1 cellular context compared by ENCODE assay signal in genomic region chr13:98142427-98143156, GRCh38.
TF ChIP-seq lines count a peak whose summit lies in the region.

Gene FARP1 (plus strand): TSS chr13:98143094. CDS start chr13:98213243, 70,149 bp downstream.

TF ChIP-seq in HepG2, 621 proteins besides CTCF, POLR2A, EP300 and RAD21 (continued from another document and continues in another):
- TF ChIP-seq ZNF512B (CRISPR knock-in tag; IDR thresholded peaks at IDR 0.05; ENCODE audit: borderline replicate concordance) (no peak), NCOR1 (IDR thresholded peaks at IDR 0.05; ENCODE audit: borderline replicate concordance, low read length) (no peak), ZSCAN9 (CRISPR knock-in tag; IDR thresholded peaks at IDR 0.05; ENCODE audit: borderline replicate concordance) (0 out of 2 replicates have a peak, but pooled peaks have one; percentile 28), REL (CRISPR knock-in tag; conservative IDR thresholded peaks at IDR 0.05) (peak; percentile 59), HMGXB3 (CRISPR knock-in tag; IDR thresholded peaks at IDR 0.05; ENCODE audit: borderline replicate concordance) (no peak), ZNF543 (CRISPR knock-in tag; IDR thresholded peaks at IDR 0.05) (peak; percentile 91), ZNF143 (CRISPR knock-in tag; IDR thresholded peaks at IDR 0.05) (no peak), RFX5 (IDR thresholded peaks at IDR 0.05; ENCODE audit: low read depth, low read length) (no peak), KLF11 (CRISPR knock-in tag; IDR thresholded peaks at IDR 0.05) (no peak), RFXAP (CRISPR knock-in tag; IDR thresholded peaks at IDR 0.05; ENCODE audit: borderline replicate concordance) (peak; percentile 50; the same call in 1 of the 2 replicates), TCF7L2 (IDR thresholded peaks at IDR 0.05; ENCODE audit: low read depth, low read length) (no peak), ZMAT3 (CRISPR knock-in tag; conservative IDR thresholded peaks at IDR 0.05) (peak; percentile 53; the same call in 1 of the 2 replicates), SATB2 (CRISPR knock-in tag; IDR thresholded peaks at IDR 0.05) (peak; percentile 54; the same call in 1 of the 2 replicates), PRDM15 (CRISPR knock-in tag; IDR thresholded peaks at IDR 0.05) (no peak), FOXA1 (IDR thresholded peaks at IDR 0.05) (no peak), FOXA1 (CRISPR knock-in tag; IDR thresholded peaks at IDR 0.05) (no peak), ZNF704 (CRISPR knock-in tag; IDR thresholded peaks at IDR 0.05; ENCODE audit: borderline replicate concordance) (peak; percentile 72; the same call in 1 of the 2 replicates), ZNF225 (CRISPR knock-in tag; IDR thresholded peaks at IDR 0.05) (0 out of 2 replicates have a peak, but pooled peaks have one; percentile 23), ZBTB25 (CRISPR knock-in tag; IDR thresholded peaks at IDR 0.05) (no peak), ZNF17 (CRISPR knock-in tag; IDR thresholded peaks at IDR 0.05) (no peak), ZNF281 (CRISPR knock-in tag; IDR thresholded peaks at IDR 0.05; ENCODE audit: borderline replicate concordance) (no peak), ZNF441 (CRISPR knock-in tag; IDR thresholded peaks at IDR 0.05; ENCODE audit: borderline replicate concordance) (0 out of 2 replicates have a peak, but pooled peaks have one; percentile 15)
- TF ChIP-seq, protein P1, sequence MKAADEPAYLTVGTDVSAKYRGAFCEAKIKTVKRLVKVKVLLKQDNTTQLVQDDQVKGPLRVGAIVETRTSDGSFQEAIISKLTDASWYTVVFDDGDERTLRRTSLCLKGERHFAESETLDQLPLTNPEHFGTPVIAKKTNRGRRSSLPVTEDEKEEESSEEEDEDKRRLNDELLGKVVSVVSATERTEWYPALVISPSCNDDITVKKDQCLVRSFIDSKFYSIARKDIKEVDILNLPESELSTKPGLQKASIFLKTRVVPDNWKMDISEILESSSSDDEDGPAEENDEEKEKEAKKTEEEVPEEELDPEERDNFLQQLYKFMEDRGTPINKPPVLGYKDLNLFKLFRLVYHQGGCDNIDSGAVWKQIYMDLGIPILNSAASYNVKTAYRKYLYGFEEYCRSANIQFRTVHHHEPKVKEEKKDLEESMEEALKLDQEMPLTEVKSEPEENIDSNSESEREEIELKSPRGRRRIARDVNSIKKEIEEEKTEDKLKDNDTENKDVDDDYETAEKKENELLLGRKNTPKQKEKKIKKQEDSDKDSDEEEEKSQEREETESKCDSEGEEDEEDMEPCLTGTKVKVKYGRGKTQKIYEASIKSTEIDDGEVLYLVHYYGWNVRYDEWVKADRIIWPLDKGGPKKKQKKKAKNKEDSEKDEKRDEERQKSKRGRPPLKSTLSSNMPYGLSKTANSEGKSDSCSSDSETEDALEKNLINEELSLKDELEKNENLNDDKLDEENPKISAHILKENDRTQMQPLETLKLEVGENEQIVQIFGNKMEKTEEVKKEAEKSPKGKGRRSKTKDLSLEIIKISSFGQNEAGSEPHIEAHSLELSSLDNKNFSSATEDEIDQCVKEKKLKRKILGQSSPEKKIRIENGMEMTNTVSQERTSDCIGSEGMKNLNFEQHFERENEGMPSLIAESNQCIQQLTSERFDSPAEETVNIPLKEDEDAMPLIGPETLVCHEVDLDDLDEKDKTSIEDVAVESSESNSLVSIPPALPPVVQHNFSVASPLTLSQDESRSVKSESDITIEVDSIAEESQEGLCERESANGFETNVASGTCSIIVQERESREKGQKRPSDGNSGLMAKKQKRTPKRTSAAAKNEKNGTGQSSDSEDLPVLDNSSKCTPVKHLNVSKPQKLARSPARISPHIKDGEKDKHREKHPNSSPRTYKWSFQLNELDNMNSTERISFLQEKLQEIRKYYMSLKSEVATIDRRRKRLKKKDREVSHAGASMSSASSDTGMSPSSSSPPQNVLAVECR (CRISPR knock-in tag; IDR thresholded peaks at IDR 0.05; ENCODE audit: borderline replicate concordance), result peak; percentile 89
- TF ChIP-seq, protein P2, sequence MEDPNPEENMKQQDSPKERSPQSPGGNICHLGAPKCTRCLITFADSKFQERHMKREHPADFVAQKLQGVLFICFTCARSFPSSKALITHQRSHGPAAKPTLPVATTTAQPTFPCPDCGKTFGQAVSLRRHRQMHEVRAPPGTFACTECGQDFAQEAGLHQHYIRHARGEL (CRISPR knock-in tag; IDR thresholded peaks at IDR 0.05), result no peak
- TF ChIP-seq, protein P3, sequence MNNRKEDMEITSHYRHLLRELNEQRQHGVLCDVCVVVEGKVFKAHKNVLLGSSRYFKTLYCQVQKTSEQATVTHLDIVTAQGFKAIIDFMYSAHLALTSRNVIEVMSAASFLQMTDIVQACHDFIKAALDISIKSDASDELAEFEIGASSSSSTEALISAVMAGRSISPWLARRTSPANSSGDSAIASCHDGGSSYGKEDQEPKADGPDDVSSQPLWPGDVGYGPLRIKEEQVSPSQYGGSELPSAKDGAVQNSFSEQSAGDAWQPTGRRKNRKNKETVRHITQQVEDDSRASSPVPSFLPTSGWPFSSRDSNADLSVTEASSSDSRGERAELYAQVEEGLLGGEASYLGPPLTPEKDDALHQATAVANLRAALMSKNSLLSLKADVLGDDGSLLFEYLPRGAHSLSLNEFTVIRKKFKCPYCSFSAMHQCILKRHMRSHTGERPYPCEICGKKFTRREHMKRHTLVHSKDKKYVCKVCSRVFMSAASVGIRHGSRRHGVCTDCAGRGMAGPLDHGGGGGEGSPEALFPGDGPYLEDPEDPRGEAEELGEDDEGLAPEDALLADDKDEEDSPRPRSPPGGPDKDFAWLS (CRISPR knock-in tag; IDR thresholded peaks at IDR 0.05; ENCODE audit: borderline replicate concordance), result peak; percentile 95; the same call in 1 of the 2 replicates
- TF ChIP-seq, protein P4, sequence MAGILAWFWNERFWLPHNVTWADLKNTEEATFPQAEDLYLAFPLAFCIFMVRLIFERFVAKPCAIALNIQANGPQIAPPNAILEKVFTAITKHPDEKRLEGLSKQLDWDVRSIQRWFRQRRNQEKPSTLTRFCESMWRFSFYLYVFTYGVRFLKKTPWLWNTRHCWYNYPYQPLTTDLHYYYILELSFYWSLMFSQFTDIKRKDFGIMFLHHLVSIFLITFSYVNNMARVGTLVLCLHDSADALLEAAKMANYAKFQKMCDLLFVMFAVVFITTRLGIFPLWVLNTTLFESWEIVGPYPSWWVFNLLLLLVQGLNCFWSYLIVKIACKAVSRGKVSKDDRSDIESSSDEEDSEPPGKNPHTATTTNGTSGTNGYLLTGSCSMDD (CRISPR knock-in tag; IDR thresholded peaks at IDR 0.05), result 0 out of 2 replicates have a peak, but pooled peaks have one; percentile 28
- TF ChIP-seq, protein P5, sequence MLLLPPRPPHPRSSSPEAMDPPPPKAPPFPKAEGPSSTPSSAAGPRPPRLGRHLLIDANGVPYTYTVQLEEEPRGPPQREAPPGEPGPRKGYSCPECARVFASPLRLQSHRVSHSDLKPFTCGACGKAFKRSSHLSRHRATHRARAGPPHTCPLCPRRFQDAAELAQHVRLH (CRISPR knock-in tag; IDR thresholded peaks at IDR 0.05; ENCODE audit: borderline replicate concordance, low read depth), result no peak; the same call in 1 of the 2 replicates
